In genomic region chr5:177109810-177110209, GRCh38 we compare ENCODE assay signal across 30 cellular contexts. TPM values are rescaled to one million over a fixed set of nuclear protein-coding genes. Genes with fewer than 3 reads are reported as not detected.
DNase-seq lines count a peak whose midpoint lies in the region; ATAC-seq, FAIRE-seq and TF ChIP-seq lines count a peak whose summit lies in the region.
"Had no signal": no experiment of that assay in that cellular context is flagged by ENCODE, and none has a peak within 500 bp of the region (broad histone marks: within the 10 kb centered on the region; RNA-seq: fewer than 3 reads in every experiment).

No MANE protein-coding gene starts in this region.

- no peak overlapping the region for H3K4ac ChIP-seq in H1 (replicated peaks; ENCODE audit: insufficient read length, low read depth, low read length)

- H3K9ac ChIP-seq in H1 (replicated peaks in 1 of 4; ENCODE audit: extremely low read depth in 1 of 4, low read depth in 3 of 4, low read length in 3 of 4), result no peak overlapping the region

- H4K8ac ChIP-seq in H1 (ENCODE audit: extremely low read depth, insufficient read depth, low read length), result no peak overlapping the region

- no peak for TF ChIP-seq EP300 in H1 (IDR thresholded peaks at IDR 0.05; ENCODE audit: borderline replicate concordance in 1 of 2, low read depth in 2 of 2, low read length in 2 of 2)

- no peak overlapping the region for H3K4me3 Mint-ChIP-seq in activated T-cell treated with anti-CD3 and anti-CD28 coated beads, Interleukin-2, amount 50 U/mL, for 72 hours
- peak overlapping the region in 1 of 3 experiments; percentile 3 for H3K4me3 Mint-ChIP-seq in nephron
- H3K4me3 Mint-ChIP-seq in type B pancreatic cell, result peak overlapping the region; percentile 25
- H3K4me3 Mint-ChIP-seq: activated CD8-positive, alpha-beta T cell treated with anti-CD3 and anti-CD28 coated beads, Interleukin-2, amount 10 ng/mL, durations not matched to agents 7 days and 5 days; activated naive CD8-positive, alpha-beta T cell treated with anti-CD3 and anti-CD28 coated beads for 36 hours; CD4-positive, alpha-beta memory T cell; stimulated activated memory B cell treated with anti-CD40 and anti-IgM and Interleukin-4, amounts not matched to agents 10 μg/mL and 1 μg/mL and 100 μg/mL, for 72 hours had no signal

- no peak overlapping the region for H3K14ac ChIP-seq in H1 (ENCODE audit: insufficient read length)

- H3K27ac Mint-ChIP-seq in activated T-cell treated with anti-CD3 and anti-CD28 coated beads, Interleukin-2, amount 50 U/mL, for 72 hours, result peak overlapping the region; percentile 64
- H3K27ac Mint-ChIP-seq in nephron (peak overlapping the region; percentile 70 to 96 (median 93)), type B pancreatic cell (peak overlapping the region; percentile 41)
- H3K27ac Mint-ChIP-seq: activated CD8-positive, alpha-beta T cell treated with anti-CD3 and anti-CD28 coated beads, Interleukin-2, amount 10 ng/mL, durations not matched to agents 7 days and 5 days; activated naive CD8-positive, alpha-beta T cell treated with anti-CD3 and anti-CD28 coated beads for 36 hours; stimulated activated memory B cell treated with anti-CD40 and anti-IgM and Interleukin-4, amounts not matched to agents 10 μg/mL and 1 μg/mL and 100 μg/mL, for 72 hours had no signal

- H4K5ac ChIP-seq in H1 (ENCODE audit: insufficient read length, low read depth, low read length), result no peak overlapping the region

- no peak overlapping the region for H4K91ac ChIP-seq in H1 (replicated peaks; ENCODE audit: insufficient read length, low read length)

- no peaks in the 10 kb centered on the region for H3K23me2 ChIP-seq in H1 (ENCODE audit: low read depth, low read length)

- H3K9me3 ChIP-seq in H1 (ENCODE audit: insufficient read depth in 2 of 2, low read depth in 1 of 2, low read length in 1 of 2) (no peaks in the 10 kb centered on the region), ascending aorta (no peaks in the 10 kb centered on the region)
- H3K9me3 ChIP-seq: esophagus squamous epithelium had no signal

- TF ChIP-seq RAD21 in H1 (IDR thresholded peaks at IDR 0.05 in 1 of 2, conservative IDR thresholded peaks at IDR 0.05 in 1 of 2; ENCODE audit: low read depth in 2 of 2, low read length in 2 of 2), result no peak

- no peak overlapping the region for H3K23ac ChIP-seq in H1 (ENCODE audit: insufficient read length)

- H2AK5ac ChIP-seq in H1 (ENCODE audit: low read depth, low read length), result no peak overlapping the region

- no peak overlapping the region for H2BK15ac ChIP-seq in H1 (ENCODE audit: low read length)

- TF ChIP-seq CTCF in H1 (IDR thresholded peaks at IDR 0.05; ENCODE audit: control extremely low read depth in 1 of 3, insufficient read depth in 1 of 3, low read depth in 1 of 3, low read length in 3 of 3), result no peak
- TF ChIP-seq CTCF in nephron (IDR thresholded peaks at IDR 0.05; ENCODE audit: unreplicated experiment in 3 of 3), result no peak
- TF ChIP-seq CTCF in type B pancreatic cell (conservative IDR thresholded peaks at IDR 0.05), result no peak
- TF ChIP-seq CTCF in ascending aorta (IDR thresholded peaks at IDR 0.05), result no peak

- no peak for DNase-seq in activated T-cell treated with anti-CD3 and anti-CD28 coated beads, Interleukin-2, amount 50 U/mL, for 72 hours
- DNase-seq in activated T-cell treated with anti-CD3 and anti-CD28 coated beads for 4 hours (no peak), H1 (ENCODE audit: low read depth in 1 of 2, low spot score in 2 of 2) (no peak), type B pancreatic cell (ENCODE audit: extremely low spot score, unreplicated experiment) (no peak), NCI-H446 (lab: John Stamatoyannopoulos, UW) (no peak), ascending aorta (ENCODE audit: low spot score in 2 of 2) (no peak)
- DNase-seq: activated CD8-positive, alpha-beta T cell treated with anti-CD3 and anti-CD28 coated beads, Interleukin-2, amount 10 ng/mL, durations not matched to agents 7 days and 5 days; activated effector memory CD4-positive, alpha-beta T cell treated with anti-CD3 and anti-CD28 coated beads, Interleukin-2, amount 50 U/mL, for 16 hours; activated naive CD8-positive, alpha-beta T cell treated with anti-CD3 and anti-CD28 coated beads for 36 hours; AML-193; aorta; caudate nucleus; CD4-positive, alpha-beta memory T cell; esophagus squamous epithelium; foreskin melanocyte; GOT3; left cardiac atrium; mesendoderm; NCI-H2029 treated with DMSO at 0.1 percent for 48 hours; NCI-H526 treated with DMSO at 0.1 percent for 48 hours; occipital lobe; retina; stimulated activated CD4-positive, alpha-beta T cell treated with anti-CD3 and anti-CD28 coated beads, Interleukin-2, amount 100 ng/mL, for 48 hours; T-helper 2 cell had no signal

- no peaks in the 10 kb centered on the region for H3K79me2 ChIP-seq in H1 (ENCODE audit: control insufficient read depth in 1 of 2, insufficient read depth in 2 of 2, low read length in 2 of 2)

- TF ChIP-seq POLR2A in H1 (IDR thresholded peaks at IDR 0.05; ENCODE audit: control extremely low read depth in 1 of 2, low read depth in 2 of 2, low read length in 2 of 2), result no peak

- H2BK5ac ChIP-seq in H1 (ENCODE audit: low read depth, low read length), result no peak overlapping the region; the same call in 1 of the 2 replicates

- peaks cover 12% of the 10 kb centered on the region for H3K4me1 Mint-ChIP-seq in activated T-cell treated with anti-CD3 and anti-CD28 coated beads, Interleukin-2, amount 50 U/mL, for 72 hours (ENCODE audit: low read depth)
- H3K4me1 Mint-ChIP-seq in nephron, result peaks cover 47% of the 10 kb centered on the region
- H3K4me1 Mint-ChIP-seq in type B pancreatic cell (ENCODE audit: unreplicated experiment), result peaks cover 21% of the 10 kb centered on the region

- H3K36me3 Mint-ChIP-seq in activated T-cell treated with anti-CD3 and anti-CD28 coated beads, Interleukin-2, amount 50 U/mL, for 72 hours (ENCODE audit: insufficient read depth in 2 of 2), result no peaks in the 10 kb centered on the region
- H3K36me3 Mint-ChIP-seq in nephron (ENCODE audit: low read depth) (no peaks in the 10 kb centered on the region), type B pancreatic cell (no peaks in the 10 kb centered on the region)
- H3K36me3 Mint-ChIP-seq: activated naive CD8-positive, alpha-beta T cell treated with anti-CD3 and anti-CD28 coated beads for 36 hours; CD4-positive, alpha-beta memory T cell; stimulated activated memory B cell treated with anti-CD40 and anti-IgM and Interleukin-4, amounts not matched to agents 10 μg/mL and 1 μg/mL and 100 μg/mL, for 72 hours had no signal

- H3K4me2 ChIP-seq in H1 (ENCODE audit: insufficient read depth in 1 of 2, low read depth in 2 of 2, low read length in 2 of 2), result no peak overlapping the region

- H3K4me1 ChIP-seq in H1 (replicated peaks in 1 of 4; ENCODE audit: control insufficient read depth in 3 of 4, insufficient read depth in 4 of 4, low read length in 3 of 4) (peaks cover 0 to 9% (median 0%) of the 10 kb centered on the region in 4 experiments; a peak in 3 of 7 replicates), ascending aorta (no peaks in the 10 kb centered on the region)

- H3K56ac ChIP-seq in H1 (replicated peaks; ENCODE audit: insufficient read length, low read depth, low read length), result no peak overlapping the region

- peak overlapping the region; percentile 84; the same call in 1 of the 2 replicates for H2BK12ac ChIP-seq in H1 (ENCODE audit: low read depth, low read length)

- no peak for FAIRE-seq in H1 (lab: Jason Lieb, UNC)
- FAIRE-seq: A204.1, GM12878, urothelium cell line had no signal

- H4K20me1 ChIP-seq in H1 (replicated peaks in 1 of 2; ENCODE audit: control insufficient read depth in 1 of 2, insufficient read depth in 2 of 2, low read length in 2 of 2), result no peaks in the 10 kb centered on the region

- H3K9me3 Mint-ChIP-seq in activated T-cell treated with anti-CD3 and anti-CD28 coated beads, Interleukin-2, amount 50 U/mL, for 72 hours, result no peaks in the 10 kb centered on the region
- no peaks in the 10 kb centered on the region for H3K9me3 Mint-ChIP-seq in nephron
- H3K9me3 Mint-ChIP-seq in type B pancreatic cell, result no peaks in the 10 kb centered on the region
- H3K9me3 Mint-ChIP-seq: activated naive CD8-positive, alpha-beta T cell treated with anti-CD3 and anti-CD28 coated beads for 36 hours; CD4-positive, alpha-beta memory T cell; stimulated activated memory B cell treated with anti-CD40 and anti-IgM and Interleukin-4, amounts not matched to agents 10 μg/mL and 1 μg/mL and 100 μg/mL, for 72 hours had no signal

- H3K27ac ChIP-seq in H1 (ENCODE audit: low read depth, low read length), result no peak overlapping the region
- H3K27ac ChIP-seq in ascending aorta, result no peak overlapping the region
- H3K27ac ChIP-seq: esophagus squamous epithelium had no signal

- no peak overlapping the region for H2BK20ac ChIP-seq in H1 (ENCODE audit: low read length)

- intact Hi-C loops in ascending aorta (cut with DNase I), result loop anchor here (5.0 to 10.0 kb wide), 4 partner anchors 82 to 455 kb away; no protein-coding TSS in a partner anchor

- 77% methylated on average over 9 of the region's 9 CpGs; no CpG with 5 or more reads in 1 of the 2 experiments for WGBS in H1 (ENCODE audit: extremely low coverage in 1 of 2, insufficient coverage in 1 of 2, insufficient read length in 1 of 2, insufficient replicate concordance in 2 of 2, low coverage in 1 of 2, low lambda C conversion rate in 2 of 2, missing lambda C conversion rate in 1 of 2), 2 experiments

- no peak overlapping the region for H2AFZ ChIP-seq in H1 (ENCODE audit: low read length)

- POLR2A ChIA-PET in H1 (lab: Charles Lee; ENCODE audit: partially characterized antibody), result interaction anchor here (0.6 to 1.1 kb wide), 3 partner anchors 23 to 58 kb away, joined by 3 to 5 read pairs (median 3); no protein-coding TSS in a partner anchor

- ATAC-seq in activated T-cell treated with anti-CD3 and anti-CD28 coated beads, Interleukin-2, amount 50 U/mL, for 72 hours (replicated peaks in 1 of 2), result no peak
- no peak for ATAC-seq in HG03378 (IDR thresholded peaks at IDR 0.05; ENCODE audit: unreplicated experiment)
- ATAC-seq: activated CD8-positive, alpha-beta T cell treated with anti-CD3 and anti-CD28 coated beads, Interleukin-2, amount 10 ng/mL, durations not matched to agents 7 days and 5 days; GM12878 had no signal

- H3K4me3 ChIP-seq in H1 (ENCODE audit: extremely low read depth in 1 of 4, insufficient read depth in 2 of 4, low read depth in 3 of 4, low read length in 4 of 4) (no peak overlapping the region), ascending aorta (no peak overlapping the region)
- H3K4me3 ChIP-seq: esophagus squamous epithelium, GM12878 had no signal

- no peaks in the 10 kb centered on the region for H3K27me3 ChIP-seq in H1 (replicated peaks in 1 of 4; ENCODE audit: control insufficient read depth in 3 of 4, extremely low read depth in 1 of 4, insufficient read depth in 3 of 4, low read length in 3 of 4)
- no peaks in the 10 kb centered on the region for H3K27me3 ChIP-seq in ascending aorta

- CTCF ChIA-PET in H1 (lab: Charles Lee; ENCODE audit: partially characterized antibody), result interaction anchor here (0.6 to 11.0 kb wide), 7 partner anchors 11 to 851 kb away, joined by 3 to 170 read pairs (median 60); partner anchors contain the start of genes FGFR4 and MXD3

- H3K27me3 Mint-ChIP-seq in activated T-cell treated with anti-CD3 and anti-CD28 coated beads, Interleukin-2, amount 50 U/mL, for 72 hours (ENCODE audit: low read depth), result no peaks in the 10 kb centered on the region
- peaks cover 26% of the 10 kb centered on the region for H3K27me3 Mint-ChIP-seq in nephron (ENCODE audit: low read depth)
- H3K27me3 Mint-ChIP-seq in type B pancreatic cell, result peaks cover 3% of the 10 kb centered on the region
- H3K27me3 Mint-ChIP-seq: activated naive CD8-positive, alpha-beta T cell treated with anti-CD3 and anti-CD28 coated beads for 36 hours had no signal

- no peaks in the 10 kb centered on the region for H3K79me1 ChIP-seq in H1 (ENCODE audit: low read depth, low read length)

- no peak overlapping the region for H2BK120ac ChIP-seq in H1 (replicated peaks; ENCODE audit: low read depth, low read length)

- H3K36me3 ChIP-seq in H1 (ENCODE audit: control insufficient read depth in 2 of 4, insufficient read depth in 4 of 4, low read length in 3 of 4), result no peaks in the 10 kb centered on the region
- no peaks in the 10 kb centered on the region for H3K36me3 ChIP-seq in ascending aorta
- H3K36me3 ChIP-seq: esophagus squamous epithelium had no signal

- no peak overlapping the region for H3K18ac ChIP-seq in H1 (ENCODE audit: extremely low read depth, low read length)

RNA-seq across cellular contexts. Expression of gene FGFR4, which starts 23.1 kb away (rescaled TPM):
- 1 to 10 TPM in 1 of 2 donors, under 1 TPM in 1; 0.62 to 1.1 TPM for total RNA-seq in activated T-cell treated with anti-CD3 and anti-CD28 coated beads, Interleukin-2, amount 50 U/mL, for 72 hours
- 74.3 and 88.4 TPM in 2 replicates for total RNA-seq in H1 (2021; fragmentation: NEBNext Ultra II Directional; extraction: Animal tissue kit (Norgen Biotek cat#: 25700))
- polyA plus RNA-seq in H1 (2011; rRNA removed), result 61.4 and 90.7 TPM in 2 replicates
- 61.9 TPM for polyA plus RNA-seq in H1 (2011; cell fraction: cytosol; rRNA removed)
- polyA plus RNA-seq in H1 (2011; cell fraction: nucleus; rRNA removed), result 169 TPM
- 32.1 to 76.8 TPM (median 61.9 TPM) in 4 replicates for polyA plus RNA-seq in H1 (2012, experiment 1 of 2)
- 57.5 TPM for polyA plus RNA-seq in H1 (2012, experiment 2 of 2)
- 76.3 TPM for polyA plus RNA-seq in H1 (2013, experiment 1 of 2)
- 74.6 TPM for polyA plus RNA-seq in H1 (2013, experiment 2 of 2)
- 37.9 and 42.9 TPM in 2 replicates for polyA minus RNA-seq in H1 (2011; rRNA and poly(A)+ RNA removed)
- polyA minus RNA-seq in H1 (2011; cell fraction: cytosol; rRNA and poly(A)+ RNA removed), result 68.5 TPM
- 57.4 TPM for polyA minus RNA-seq in H1 (2011; cell fraction: nucleus; rRNA and poly(A)+ RNA removed)
- 33.0 and 34.1 TPM in 2 replicates for total RNA-seq in type B pancreatic cell (ENCODE audit: low replicate concordance)
- total RNA-seq in ascending aorta, result 0.85 TPM
- polyA plus RNA-seq: CD4-positive, alpha-beta memory T cell had no signal

RNA-seq across cellular contexts. Expression of gene NSD1, which starts 23.8 kb away (rescaled TPM):
- total RNA-seq in activated T-cell treated with anti-CD3 and anti-CD28 coated beads, Interleukin-2, amount 50 U/mL, for 72 hours, result 100 to 1,000 TPM in 1 of 2 donors, 10 to 100 TPM in 1; 89.8 to 114 TPM
- 165 and 168 TPM in 2 replicates for total RNA-seq in H1 (2021; fragmentation: NEBNext Ultra II Directional; extraction: Animal tissue kit (Norgen Biotek cat#: 25700))
- 21.1 and 22.8 TPM in 2 replicates for polyA plus RNA-seq in H1 (2011; rRNA removed)
- 25.6 TPM for polyA plus RNA-seq in H1 (2011; cell fraction: cytosol; rRNA removed)
- polyA plus RNA-seq in H1 (2011; cell fraction: nucleus; rRNA removed), result 53.7 TPM
- 32.3 to 43.6 TPM (median 38.1 TPM) in 4 replicates for polyA plus RNA-seq in H1 (2012, experiment 1 of 2)
- polyA plus RNA-seq in H1 (2012, experiment 2 of 2), result 2.6 TPM
- 29.8 TPM for polyA plus RNA-seq in H1 (2013, experiment 1 of 2)
- 29.7 TPM for polyA plus RNA-seq in H1 (2013, experiment 2 of 2)
- polyA minus RNA-seq in H1 (2011; rRNA and poly(A)+ RNA removed), result 116 and 150 TPM in 2 replicates
- 81.3 TPM for polyA minus RNA-seq in H1 (2011; cell fraction: cytosol; rRNA and poly(A)+ RNA removed)
- polyA minus RNA-seq in H1 (2011; cell fraction: nucleus; rRNA and poly(A)+ RNA removed), result 206 TPM
- total RNA-seq in type B pancreatic cell (ENCODE audit: low replicate concordance), result 99.6 and 115 TPM in 2 replicates
- total RNA-seq in ascending aorta, result 22.7 TPM

Comparison
In these comparisons a context has a peak if more than half of its experiments do, and no peak if none do; other contexts are left out.
1. H3K27ac Mint-ChIP-seq: peak in every context shown above with its lines; median percentile 93 in nephron; 64 in activated T-cell treated with anti-CD3 and anti-CD28 coated beads, Interleukin-2, amount 50 U/mL, for 72 hours; 41 in type B pancreatic cell.
2. RNA of gene FGFR4, which starts 23.1 kb away (total RNA-seq): 74.3 to 88.4 TPM in H1 and 33.0 to 34.1 TPM in type B pancreatic cell; 0.62 to 1.1 TPM in activated T-cell treated with anti-CD3 and anti-CD28 coated beads, Interleukin-2, amount 50 U/mL, for 72 hours and 0.85 TPM in ascending aorta (single experiment); every median in the first group is over 10 times any median in the second.